In the genomic region with DNA sequence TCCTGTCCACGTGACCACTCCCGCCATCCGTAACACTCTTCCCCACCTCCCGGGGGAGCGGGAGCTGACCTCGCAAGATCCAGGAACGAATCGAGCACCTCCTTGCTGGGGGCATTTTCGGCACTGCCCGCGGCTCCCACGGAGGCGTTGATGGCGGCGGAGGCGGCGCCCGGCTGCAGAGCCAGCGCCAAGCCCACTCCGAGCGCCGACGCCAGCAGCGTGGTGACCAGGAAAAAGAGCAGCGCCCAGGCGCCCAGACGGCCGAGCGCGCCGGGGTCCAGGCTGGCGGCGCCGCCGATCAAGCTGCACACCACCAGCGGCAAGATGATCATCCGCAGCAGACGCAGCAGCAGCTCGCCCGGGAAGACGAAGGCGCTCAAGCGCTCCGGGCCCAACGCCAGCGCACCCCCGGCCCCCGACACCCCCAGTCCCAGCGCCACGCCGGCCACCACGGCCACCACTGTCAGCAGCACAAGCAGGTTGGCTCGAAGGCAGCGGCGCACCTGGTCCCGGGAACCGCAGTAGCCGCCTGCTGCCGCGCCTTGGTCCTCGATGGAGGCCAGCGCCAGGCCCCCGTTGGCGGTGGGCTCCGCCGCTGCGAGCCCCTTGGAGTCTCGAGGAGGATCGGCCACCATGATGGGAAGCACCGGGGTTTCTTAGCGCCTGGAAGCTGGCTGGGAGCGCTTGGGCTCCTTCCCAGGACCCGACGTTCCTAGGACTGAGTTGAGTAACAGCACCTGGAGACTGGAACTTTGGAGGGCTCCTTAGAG, we compare ENCODE assay signal across 8 cellular contexts. TPM values are rescaled to one million over a fixed set of nuclear protein-coding genes. Genes with fewer than 3 reads are reported as not detected.
DNase-seq lines count a peak whose midpoint lies in the region; ATAC-seq and TF ChIP-seq lines count a peak whose summit lies in the region.

No MANE protein-coding gene starts in this region.

- no peak for TF ChIP-seq CTCF in activated CD8-positive, alpha-beta T cell treated with anti-CD3 and anti-CD28 coated beads for 36 hours (IDR thresholded peaks at IDR 0.05)
- TF ChIP-seq CTCF in epithelial cell of proximal tubule (conservative IDR thresholded peaks at IDR 0.05; ENCODE audit: low read depth, low read length) (no peak), thyroid gland (IDR thresholded peaks at IDR 0.05) (no peak)

- H3K36me3 Mint-ChIP-seq in activated CD8-positive, alpha-beta T cell treated with anti-CD3 and anti-CD28 coated beads for 36 hours (ENCODE audit: low read depth): peaks cover 51% of the 10 kb centered on the region

- H3K9me3 Mint-ChIP-seq in activated CD8-positive, alpha-beta T cell treated with anti-CD3 and anti-CD28 coated beads for 36 hours: peaks cover 2% of the 10 kb centered on the region

- H3K4me3 Mint-ChIP-seq in activated CD8-positive, alpha-beta T cell treated with anti-CD3 and anti-CD28 coated beads for 36 hours: peak overlapping the region; percentile 98

- H3K4me3 ChIP-seq in GM08714 (ENCODE audit: low read length) (peak overlapping the region; percentile 74), epithelial cell of proximal tubule (ENCODE audit: low read depth, low read length) (peak overlapping the region; percentile 86), muscle layer of colon (ENCODE audit: low read depth in 1 of 2, low read length in 2 of 2) (peak overlapping the region; percentile 75 to 79), thyroid gland (replicated peaks in 1 of 3) (peak overlapping the region in 2 of 3 donors; percentile 14 to 43)

- H3K27ac Mint-ChIP-seq in activated CD8-positive, alpha-beta T cell treated with anti-CD3 and anti-CD28 coated beads for 36 hours: peak overlapping the region; percentile 98

- DNase-seq in NCI-H1105 treated with DMSO at 0.1 percent for 48 hours (lab: John Stamatoyannopoulos, UW) (peak; percentile 45), epithelial cell of proximal tubule (ENCODE audit: low read depth) (no peak), thyroid gland (peak; percentile 20 to 26)
- peak; percentile 59 for DNase-seq in activated CD8-positive, alpha-beta T cell treated with anti-CD3 and anti-CD28 coated beads for 36 hours

- CTCF ChIA-PET in activated CD8-positive, alpha-beta T cell treated with anti-CD3 and anti-CD28 coated beads for 36 hours (lab: Charles Lee): interaction anchor here (1.1 to 3.4 kb wide), 4 partner anchors 21 to 497 kb away, joined by 3 to 20 read pairs (median 4); no protein-coding TSS in a partner anchor

- H3K4me1 Mint-ChIP-seq in activated CD8-positive, alpha-beta T cell treated with anti-CD3 and anti-CD28 coated beads for 36 hours (ENCODE audit: low read depth): peaks cover 36% of the 10 kb centered on the region

- peak overlapping the region; percentile 51 for H3K9ac ChIP-seq in muscle layer of colon (ENCODE audit: low read length)

- WGBS in thyroid gland, 2 donors: 0% methylated on average over 13 to 40 of the region's 74 CpGs

- no peak for ATAC-seq in activated CD8-positive, alpha-beta T cell treated with anti-CD3 and anti-CD28 coated beads for 36 hours
- no peak for ATAC-seq in GM21423 (IDR thresholded peaks at IDR 0.05; ENCODE audit: unreplicated experiment)
- no peak for ATAC-seq in HG03354 (IDR thresholded peaks at IDR 0.05; ENCODE audit: poor library complexity, severe bottlenecking, unreplicated experiment)

- peak overlapping the region; percentile 59 for H3K27ac ChIP-seq in muscle layer of colon (ENCODE audit: low read depth, low read length)
- H3K27ac ChIP-seq in thyroid gland: peak overlapping the region in 2 of 3 donors; percentile 73 to 76

- H3K36me3 ChIP-seq in muscle layer of colon (ENCODE audit: insufficient read depth, low read length) (peaks cover 5% of the 10 kb centered on the region), thyroid gland (no peaks in the 10 kb centered on the region)

- intact Hi-C loops in activated CD8-positive, alpha-beta T cell treated with anti-CD3 and anti-CD28 coated beads for 36 hours (cut with micrococcal nuclease): loop anchor here (10.0 kb wide), 1 partner anchor 57 kb away; no protein-coding TSS in a partner anchor
- intact Hi-C loops in thyroid gland (cut with DNase I): no loop called here

- POLR2A ChIA-PET in activated CD8-positive, alpha-beta T cell treated with anti-CD3 and anti-CD28 coated beads for 36 hours (lab: Charles Lee): interaction anchor here (0.6 to 5.6 kb wide), 22 partner anchors 9 to 1111 kb away, joined by 3 to 47 read pairs (median 4); partner anchors contain the start of genes AP2S1, CALM3 and ZC3H4

- H3K4me1 ChIP-seq in muscle layer of colon (ENCODE audit: insufficient read depth, low read length) (peaks cover 29% of the 10 kb centered on the region), thyroid gland (peaks cover 12 to 36% of the 10 kb centered on the region in 2 donors)

- no peaks in the 10 kb centered on the region for H3K27me3 Mint-ChIP-seq in activated CD8-positive, alpha-beta T cell treated with anti-CD3 and anti-CD28 coated beads for 36 hours

- H3K27me3 ChIP-seq in muscle layer of colon (ENCODE audit: control insufficient read depth in 1 of 2, insufficient read depth in 2 of 2, low read length in 2 of 2) (no peaks in the 10 kb centered on the region), thyroid gland (no peaks in the 10 kb centered on the region)

- H3K9me3 ChIP-seq in muscle layer of colon (ENCODE audit: low read length): no peaks in the 10 kb centered on the region
- no peaks in the 10 kb centered on the region for H3K9me3 ChIP-seq in thyroid gland

- no peak for TF ChIP-seq POLR2A in thyroid gland (IDR thresholded peaks at IDR 0.05)

RNA-seq across cellular contexts. Expression of gene SLC1A5, which starts 0.9 kb away (rescaled TPM):
- 100 to 1,000 TPM; 235 TPM for total RNA-seq in activated CD8-positive, alpha-beta T cell treated with anti-CD3 and anti-CD28 coated beads for 36 hours
- total RNA-seq in epithelial cell of proximal tubule: 85.1 and 197 TPM in 2 replicates
- 10 to 100 TPM in 3 of 4 donors, 1 to 10 TPM in 1; 9.3 to 18.5 (median 11.8) TPM for total RNA-seq in thyroid gland

RNA-seq across cellular contexts. Expression of gene STRN4, which starts 41.3 kb away (rescaled TPM):
- 10 to 100 TPM; 52.5 to 63.5 TPM for total RNA-seq in activated CD8-positive, alpha-beta T cell treated with anti-CD3 and anti-CD28 coated beads for 36 hours
- 62.1 and 95.0 TPM in 2 replicates for total RNA-seq in epithelial cell of proximal tubule
- total RNA-seq in thyroid gland: 10 to 100 TPM; 54.1 to 73.4 (median 67.7) TPM

RNA-seq across cellular contexts. Expression of gene FKRP, which starts 41.7 kb away (rescaled TPM):
- 10 to 100 TPM in 1 of 2 experiments, 1 to 10 TPM in 1; 7.7 to 10.1 TPM for total RNA-seq in activated CD8-positive, alpha-beta T cell treated with anti-CD3 and anti-CD28 coated beads for 36 hours
- total RNA-seq in epithelial cell of proximal tubule (20.3 and 27.8 TPM in 2 replicates), thyroid gland (10 to 100 TPM; 20.1 to 40.1 (median 23.1) TPM)

Comparison
In these comparisons a context has a peak if more than half of its experiments do, and no peak if none do; other contexts are left out.
1. H3K4me3 ChIP-seq: peak in every context shown above with its lines; median percentile 86 in epithelial cell of proximal tubule; 77 in muscle layer of colon; 74 in GM08714; 28 in thyroid gland.